1 cellular context compared by ENCODE assay signal in genomic region chr11:74749127-74749964, GRCh38.
A peak's percentile ranks its signal among the peaks of the same experiment; 100 is the strongest.
TF ChIP-seq lines count a peak whose summit lies in the region.

No MANE protein-coding gene starts in this region.

TF ChIP-seq in HepG2, 621 proteins besides CTCF, POLR2A, EP300 and RAD21 (continued from another document and continues in another):
- 0 out of 2 replicates have a peak, but pooled peaks have one; percentile 21 for TF ChIP-seq ZMYM3 (CRISPR knock-in tag; IDR thresholded peaks at IDR 0.05)
- TF ChIP-seq SNRNP70 (IDR thresholded peaks at IDR 0.05; ENCODE audit: low read depth, low read length): no peak
- TF ChIP-seq ZKSCAN1 (IDR thresholded peaks at IDR 0.05; ENCODE audit: low read length): no peak
- no peak for TF ChIP-seq ARID3A (IDR thresholded peaks at IDR 0.05; ENCODE audit: low read depth, low read length)
- peak; percentile 52; the same call in 1 of the 2 replicates for TF ChIP-seq HIVEP1 (CRISPR knock-in tag; IDR thresholded peaks at IDR 0.05)
- no peak for TF ChIP-seq SIN3B (IDR thresholded peaks at IDR 0.05; ENCODE audit: low read length)
- TF ChIP-seq ZNF556 (CRISPR knock-in tag; IDR thresholded peaks at IDR 0.05; ENCODE audit: borderline replicate concordance): 0 out of 2 replicates have a peak, but pooled peaks have one; percentile 27
- TF ChIP-seq ZNF468 (CRISPR knock-in tag; IDR thresholded peaks at IDR 0.05): 0 out of 2 replicates have a peak, but pooled peaks have one; percentile 78
- no peak for TF ChIP-seq ZBTB25 (CRISPR knock-in tag; IDR thresholded peaks at IDR 0.05)
- TF ChIP-seq TOPORS (CRISPR knock-in tag; IDR thresholded peaks at IDR 0.05): peak; percentile 58; the same call in 1 of the 2 replicates
- peak; percentile 39; the same call in 1 of the 2 replicates for TF ChIP-seq ZNF709 (CRISPR knock-in tag; IDR thresholded peaks at IDR 0.05)
- no peak for TF ChIP-seq ZNF180 (CRISPR knock-in tag; IDR thresholded peaks at IDR 0.05; ENCODE audit: borderline replicate concordance, low read depth)
- no peak for TF ChIP-seq SOX6 (IDR thresholded peaks at IDR 0.05)
- TF ChIP-seq SOX6 (CRISPR knock-in tag; IDR thresholded peaks at IDR 0.05): peak; percentile 50
- TF ChIP-seq ZNF687 (CRISPR knock-in tag; IDR thresholded peaks at IDR 0.05): peak; percentile 92
- no peak for TF ChIP-seq REL (CRISPR knock-in tag; conservative IDR thresholded peaks at IDR 0.05)
- peak; percentile 52; the same call in 1 of the 2 replicates for TF ChIP-seq YEATS4 (CRISPR knock-in tag; IDR thresholded peaks at IDR 0.05; ENCODE audit: borderline replicate concordance)
- TF ChIP-seq ZNF335 (CRISPR knock-in tag; IDR thresholded peaks at IDR 0.05): no peak
- TF ChIP-seq ZBTB43 (CRISPR knock-in tag; conservative IDR thresholded peaks at IDR 0.05): peak; percentile 63; the same call in 1 of the 2 replicates
- no peak for TF ChIP-seq ZNF503 (CRISPR knock-in tag; IDR thresholded peaks at IDR 0.05)
- peak; percentile 5; the same call in 1 of the 2 replicates for TF ChIP-seq GABPB1 (CRISPR knock-in tag; IDR thresholded peaks at IDR 0.05)
- no peak for TF ChIP-seq FIP1L1 (IDR thresholded peaks at IDR 0.05; ENCODE audit: borderline replicate concordance, insufficient read depth, low read depth, low read length)
- TF ChIP-seq HOXA9 (CRISPR knock-in tag; IDR thresholded peaks at IDR 0.05; ENCODE audit: borderline replicate concordance): peak; percentile 67; the same call in 1 of the 2 replicates
- TF ChIP-seq ZNF329 (CRISPR knock-in tag; IDR thresholded peaks at IDR 0.05; ENCODE audit: low read depth): no peak
- TF ChIP-seq HNF4G (IDR thresholded peaks at IDR 0.05; ENCODE audit: borderline replicate concordance, low read depth, low read length): peak; percentile 53; the same call in 1 of the 2 replicates
- no peak for TF ChIP-seq HNF4G (CRISPR knock-in tag; IDR thresholded peaks at IDR 0.05; ENCODE audit: borderline replicate concordance, low read depth)
- TF ChIP-seq MYNN (CRISPR knock-in tag; IDR thresholded peaks at IDR 0.05; ENCODE audit: low read depth): no peak
- no peak for TF ChIP-seq NCOA5 (CRISPR knock-in tag; IDR thresholded peaks at IDR 0.05)
- 0 out of 2 replicates have a peak, but pooled peaks have one; percentile 38 for TF ChIP-seq ZNF83 (CRISPR knock-in tag; IDR thresholded peaks at IDR 0.05; ENCODE audit: borderline replicate concordance)
- TF ChIP-seq PPARG (CRISPR knock-in tag; conservative IDR thresholded peaks at IDR 0.05): no peak
- TF ChIP-seq ZBTB7A (CRISPR knock-in tag; IDR thresholded peaks at IDR 0.05): no peak
- peak; percentile 80 for TF ChIP-seq HOXA3 (CRISPR knock-in tag; IDR thresholded peaks at IDR 0.05)
- 0 out of 2 replicates have a peak, but pooled peaks have one; percentile 30 for TF ChIP-seq BCL6 (CRISPR knock-in tag; IDR thresholded peaks at IDR 0.05)
- TF ChIP-seq PHF8 (CRISPR knock-in tag; IDR thresholded peaks at IDR 0.05): peak; percentile 75
- TF ChIP-seq ELF4 (CRISPR knock-in tag; IDR thresholded peaks at IDR 0.05; ENCODE audit: borderline replicate concordance): 0 out of 2 replicates have a peak, but pooled peaks have one; percentile 24
- TF ChIP-seq ONECUT2 (CRISPR knock-in tag; IDR thresholded peaks at IDR 0.05): peak; percentile 35; the same call in 1 of the 2 replicates
- no peak for TF ChIP-seq NFIC (IDR thresholded peaks at IDR 0.05; ENCODE audit: low read length)
- no peak; the same call in 1 of the 2 replicates for TF ChIP-seq DR1 (CRISPR knock-in tag; IDR thresholded peaks at IDR 0.05)
- no peak for TF ChIP-seq PHB2 (IDR thresholded peaks at IDR 0.05; ENCODE audit: partially characterized antibody)
- 0 out of 2 replicates have a peak, but pooled peaks have one; percentile 43 for TF ChIP-seq GMEB2 (CRISPR knock-in tag; IDR thresholded peaks at IDR 0.05; ENCODE audit: low read depth)
- no peak for TF ChIP-seq ZNF276 (CRISPR knock-in tag; IDR thresholded peaks at IDR 0.05; ENCODE audit: low read depth)
- TF ChIP-seq ATF2 (CRISPR knock-in tag; IDR thresholded peaks at IDR 0.05): peak; percentile 71; the same call in 1 of the 2 replicates
- TF ChIP-seq KLF16 (CRISPR knock-in tag; IDR thresholded peaks at IDR 0.05): peak in 1 of 2 experiments; percentile 87; a peak in 2 of 4 replicates
- no peak for TF ChIP-seq ZNF577 (CRISPR knock-in tag; IDR thresholded peaks at IDR 0.05; ENCODE audit: borderline replicate concordance, low read depth)
- no peak for TF ChIP-seq FLYWCH1 (CRISPR knock-in tag; IDR thresholded peaks at IDR 0.05)
- TF ChIP-seq IKZF4 (CRISPR knock-in tag; IDR thresholded peaks at IDR 0.05; ENCODE audit: borderline replicate concordance, low read depth, not compliant biosample characterization): peak; percentile 55
- peak; percentile 58 for TF ChIP-seq HDAC1 (CRISPR knock-in tag; IDR thresholded peaks at IDR 0.05)
- TF ChIP-seq HMG20B (CRISPR knock-in tag; conservative IDR thresholded peaks at IDR 0.05): peak; percentile 63; the same call in 1 of the 2 replicates
- peak; percentile 84; the same call in 1 of the 2 replicates for TF ChIP-seq IRX3 (CRISPR knock-in tag; IDR thresholded peaks at IDR 0.05; ENCODE audit: borderline replicate concordance, low read depth)
- 0 out of 2 replicates have a peak, but pooled peaks have one; percentile 22 for TF ChIP-seq ZNF704 (CRISPR knock-in tag; IDR thresholded peaks at IDR 0.05; ENCODE audit: borderline replicate concordance)
- peak; percentile 73 for TF ChIP-seq ZNF589 (CRISPR knock-in tag; conservative IDR thresholded peaks at IDR 0.05)
- TF ChIP-seq FOXP1 (IDR thresholded peaks at IDR 0.05): no peak
- no peak; the same call in 1 of the 2 replicates for TF ChIP-seq FOXP1 (CRISPR knock-in tag; IDR thresholded peaks at IDR 0.05)
